In genomic region chr4:26020083-26020668, GRCh38 we compare ENCODE assay signal across 12 cellular contexts.
A peak's percentile ranks its signal among the peaks of the same experiment; 100 is the strongest.
DNase-seq lines count a peak whose midpoint lies in the region; ATAC-seq and TF ChIP-seq lines count a peak whose summit lies in the region.
"Had no signal": no experiment of that assay in that cellular context is flagged by ENCODE, and none has a peak within 500 bp of the region (broad histone marks: within the 10 kb centered on the region; RNA-seq: fewer than 3 reads in every experiment).

No MANE protein-coding gene starts in this region.

- H3K4me1 Mint-ChIP-seq in CD4-positive, alpha-beta memory T cell, result peaks cover 0 to 8% (median 1%) of the 10 kb centered on the region in 4 donors
- H3K4me1 Mint-ChIP-seq in activated T-helper 1 cell treated with anti-CD3 and anti-CD28 coated beads, Interleukin-12 subunit alpha, Interleukin-12 subunit beta, Interleukin-2, Interleukin-4 antibody, amounts not matched to agents 30 ng/mL and 10 ng/mL and 1 ng/mL, durations not matched to agents 14 hours and 24 hours and 36 hours (ENCODE audit: low read depth), result peaks cover 21% of the 10 kb centered on the region
- peaks cover 25% of the 10 kb centered on the region for H3K4me1 Mint-ChIP-seq in mesothelial cell of epicardium

- ATAC-seq in GM21447 (IDR thresholded peaks at IDR 0.05; ENCODE audit: unreplicated experiment) (no peak), gastrocnemius medialis (no peak)

- POLR2A ChIA-PET in CD4-positive, alpha-beta memory T cell (lab: Charles Lee; ENCODE audit: partially characterized antibody), result no interaction called here

- H3K27me3 ChIP-seq in CD4-positive, alpha-beta memory T cell (ENCODE audit: insufficient read depth, low read length), result no peaks in the 10 kb centered on the region
- H3K27me3 ChIP-seq in MG63, result no peaks in the 10 kb centered on the region
- H3K27me3 ChIP-seq in spleen (replicated peaks in 1 of 7), result peaks cover 0 to 10% (median 0%) of the 10 kb centered on the region in 7 donors
- H3K27me3 ChIP-seq in gastrocnemius medialis, result no peaks in the 10 kb centered on the region

- H3K4me3 Mint-ChIP-seq in CD4-positive, alpha-beta memory T cell, result peak overlapping the region; percentile 66 to 87 (median 81)
- H3K4me3 Mint-ChIP-seq in activated T-helper 1 cell treated with anti-CD3 and anti-CD28 coated beads, Interleukin-12 subunit alpha, Interleukin-12 subunit beta, Interleukin-2, Interleukin-4 antibody, amounts not matched to agents 30 ng/mL and 10 ng/mL and 1 ng/mL, durations not matched to agents 14 hours and 24 hours and 36 hours, result no peak overlapping the region
- H3K4me3 Mint-ChIP-seq in mesothelial cell of epicardium, result no peak overlapping the region
- H3K4me3 Mint-ChIP-seq: T-helper 1 cell treated with Interleukin-12 subunit alpha and Interleukin-12 subunit beta and Interleukin-4 antibody, amounts not matched to agents 30 μg/mL and 1 μg/mL, for 36 hours had no signal

- TF ChIP-seq CTCF in mesothelial cell of epicardium (IDR thresholded peaks at IDR 0.05; ENCODE audit: unreplicated experiment), result no peak
- TF ChIP-seq CTCF in spleen (IDR thresholded peaks at IDR 0.05 in 8 of 11, conservative IDR thresholded peaks at IDR 0.05 in 3 of 11), result no peak
- no peak for TF ChIP-seq CTCF in gastrocnemius medialis (IDR thresholded peaks at IDR 0.05 in 4 of 5, conservative IDR thresholded peaks at IDR 0.05 in 1 of 5)

- H3K36me3 ChIP-seq in CD4-positive, alpha-beta memory T cell (ENCODE audit: insufficient read depth, low read length), result no peaks in the 10 kb centered on the region
- H3K36me3 ChIP-seq in MG63, result no peaks in the 10 kb centered on the region
- no peaks in the 10 kb centered on the region for H3K36me3 ChIP-seq in spleen
- H3K36me3 ChIP-seq in gastrocnemius medialis, result no peaks in the 10 kb centered on the region
- H3K36me3 ChIP-seq: HAP-1 had no signal

- no peaks in the 10 kb centered on the region for H3K4me1 ChIP-seq in CD4-positive, alpha-beta memory T cell (ENCODE audit: insufficient read depth, low read length)
- H3K4me1 ChIP-seq in spleen (no peaks in the 10 kb centered on the region), gastrocnemius medialis (peaks cover 4 to 9% of the 10 kb centered on the region in 2 donors)
- H3K4me1 ChIP-seq: HAP-1 had no signal

- no peak overlapping the region for H3K27ac ChIP-seq in CD4-positive, alpha-beta memory T cell (ENCODE audit: low read depth, low read length)
- H3K27ac ChIP-seq in spleen, result peak overlapping the region in 1 of 8 donors; percentile 54
- H3K27ac ChIP-seq in gastrocnemius medialis, result no peak overlapping the region
- H3K27ac ChIP-seq: KMS-11 had no signal

- H3K27me3 Mint-ChIP-seq in CD4-positive, alpha-beta memory T cell, result peaks cover 7 to 8% of the 10 kb centered on the region in 2 donors
- H3K27me3 Mint-ChIP-seq in activated T-helper 1 cell treated with anti-CD3 and anti-CD28 coated beads, Interleukin-12 subunit alpha, Interleukin-12 subunit beta, Interleukin-2, Interleukin-4 antibody, amounts not matched to agents 30 ng/mL and 10 ng/mL and 1 ng/mL, durations not matched to agents 14 hours and 24 hours and 36 hours (ENCODE audit: insufficient read depth), result peaks cover 9% of the 10 kb centered on the region
- peaks cover 15% of the 10 kb centered on the region for H3K27me3 Mint-ChIP-seq in mesothelial cell of epicardium (ENCODE audit: low read depth)

- in situ Hi-C loops in gastrocnemius medialis (cut with MboI; ENCODE audit: low sequenced_read_pairs in 4 of 4), result no loop called here

- peak in 4 of 5 donors; percentile 1 to 13 (median 5) for DNase-seq in CD4-positive, alpha-beta memory T cell
- DNase-seq in MG63, result peak; percentile 52
- DNase-seq in activated T-helper 1 cell treated with anti-CD3 and anti-CD28 coated beads, Interleukin-12 subunit alpha, Interleukin-12 subunit beta, Interleukin-2, Interleukin-4 antibody, amounts not matched to agents 30 ng/mL and 10 ng/mL and 1 ng/mL, durations not matched to agents 14 hours and 24 hours and 36 hours (ENCODE audit: low spot score), result no peak
- DNase-seq in mesothelial cell of epicardium (ENCODE audit: low spot score in 2 of 2, unreplicated experiment in 2 of 2), result no peak
- no peak for DNase-seq in spleen
- DNase-seq in GOT3 (lab: John Stamatoyannopoulos, UW), result no peak
- DNase-seq in gastrocnemius medialis, result no peak

- no peaks in the 10 kb centered on the region for H3K36me3 Mint-ChIP-seq in CD4-positive, alpha-beta memory T cell
- H3K36me3 Mint-ChIP-seq in activated T-helper 1 cell treated with anti-CD3 and anti-CD28 coated beads, Interleukin-12 subunit alpha, Interleukin-12 subunit beta, Interleukin-2, Interleukin-4 antibody, amounts not matched to agents 30 ng/mL and 10 ng/mL and 1 ng/mL, durations not matched to agents 14 hours and 24 hours and 36 hours (ENCODE audit: low read depth), result no peaks in the 10 kb centered on the region
- H3K36me3 Mint-ChIP-seq in mesothelial cell of epicardium, result no peaks in the 10 kb centered on the region

- H3K4me3 ChIP-seq in CD4-positive, alpha-beta memory T cell (ENCODE audit: low read length in 2 of 2), result no peak overlapping the region
- no peak overlapping the region for H3K4me3 ChIP-seq in MG63
- H3K4me3 ChIP-seq in spleen, result peak overlapping the region in 1 of 8 donors; percentile 43
- H3K4me3 ChIP-seq in gastrocnemius medialis, result no peak overlapping the region
- H3K4me3 ChIP-seq: coronary artery, HAP-1 had no signal

- H3K9me3 Mint-ChIP-seq in CD4-positive, alpha-beta memory T cell, result no peaks in the 10 kb centered on the region
- peaks cover 6% of the 10 kb centered on the region for H3K9me3 Mint-ChIP-seq in activated T-helper 1 cell treated with anti-CD3 and anti-CD28 coated beads, Interleukin-12 subunit alpha, Interleukin-12 subunit beta, Interleukin-2, Interleukin-4 antibody, amounts not matched to agents 30 ng/mL and 10 ng/mL and 1 ng/mL, durations not matched to agents 14 hours and 24 hours and 36 hours
- no peaks in the 10 kb centered on the region for H3K9me3 Mint-ChIP-seq in mesothelial cell of epicardium
- H3K9me3 Mint-ChIP-seq: T-helper 1 cell treated with Interleukin-12 subunit alpha and Interleukin-12 subunit beta and Interleukin-4 antibody, amounts not matched to agents 30 μg/mL and 1 μg/mL, for 36 hours had no signal

- intact Hi-C loops in CD4-positive, alpha-beta memory T cell (cut with micrococcal nuclease), result no loop called here
- intact Hi-C loops in activated T-helper 1 cell treated with anti-CD3 and anti-CD28 coated beads, Interleukin-12 subunit alpha, Interleukin-12 subunit beta, Interleukin-2, Interleukin-4 antibody, amounts not matched to agents 30 ng/mL and 10 ng/mL and 1 ng/mL, durations not matched to agents 14 hours and 24 hours and 36 hours (cut with micrococcal nuclease), result loop anchor here (1.0 to 10.0 kb wide), 7 partner anchors 11 to 565 kb away; partner anchors contain the start of gene TBC1D19
- intact Hi-C loops in spleen (cut with DNase I; ENCODE audit: low total_unique reads), result no loop called here
- intact Hi-C loops in gastrocnemius medialis (cut with DNase I; ENCODE audit: low total_unique reads), result no loop called here

- 50 to 58% (median 52%) methylated on average over 10 of the region's 10 CpGs for WGBS in spleen, 5 donors

- H3K27ac Mint-ChIP-seq in CD4-positive, alpha-beta memory T cell, result peak overlapping the region in 4 of 7 donors; percentile 10 to 74 (median 32)
- peak overlapping the region; percentile 18 for H3K27ac Mint-ChIP-seq in activated T-helper 1 cell treated with anti-CD3 and anti-CD28 coated beads, Interleukin-12 subunit alpha, Interleukin-12 subunit beta, Interleukin-2, Interleukin-4 antibody, amounts not matched to agents 30 ng/mL and 10 ng/mL and 1 ng/mL, durations not matched to agents 14 hours and 24 hours and 36 hours
- H3K27ac Mint-ChIP-seq in mesothelial cell of epicardium, result peak overlapping the region; percentile 19
- H3K27ac Mint-ChIP-seq: T-helper 1 cell treated with Interleukin-12 subunit alpha and Interleukin-12 subunit beta and Interleukin-4 antibody, amounts not matched to agents 30 μg/mL and 1 μg/mL, for 36 hours had no signal

- CTCF ChIA-PET in CD4-positive, alpha-beta memory T cell (lab: Charles Lee; ENCODE audit: partially characterized antibody), result no interaction called here

- TF ChIP-seq POLR2A in spleen (IDR thresholded peaks at IDR 0.05), result no peak
- TF ChIP-seq POLR2A in gastrocnemius medialis (IDR thresholded peaks at IDR 0.05), result no peak

- no peaks in the 10 kb centered on the region for H3K9me3 ChIP-seq in CD4-positive, alpha-beta memory T cell (ENCODE audit: control insufficient read depth in 1 of 2, low read length in 2 of 2)
- H3K9me3 ChIP-seq in MG63 (no peaks in the 10 kb centered on the region), spleen (no peaks in the 10 kb centered on the region), gastrocnemius medialis (no peaks in the 10 kb centered on the region)
- H3K9me3 ChIP-seq: HAP-1 had no signal

Comparison
In these comparisons a context has a peak if more than half of its experiments do, and no peak if none do; other contexts are left out.
1. DNase-seq: peak in CD4-positive, alpha-beta memory T cell (4 of 5) and MG63 (single experiment); none in activated T-helper 1 cell treated with anti-CD3 and anti-CD28 coated beads, Interleukin-12 subunit alpha, Interleukin-12 subunit beta, Interleukin-2, Interleukin-4 antibody, amounts not matched to agents 30 ng/mL and 10 ng/mL and 1 ng/mL, durations not matched to agents 14 hours and 24 hours and 36 hours (single experiment), mesothelial cell of epicardium (0 of 2), spleen (single experiment), GOT3 (single experiment) and gastrocnemius medialis (0 of 2).
2. H3K4me3 Mint-ChIP-seq: peak in CD4-positive, alpha-beta memory T cell (8 of 8); none in activated T-helper 1 cell treated with anti-CD3 and anti-CD28 coated beads, Interleukin-12 subunit alpha, Interleukin-12 subunit beta, Interleukin-2, Interleukin-4 antibody, amounts not matched to agents 30 ng/mL and 10 ng/mL and 1 ng/mL, durations not matched to agents 14 hours and 24 hours and 36 hours (single experiment) and mesothelial cell of epicardium (single experiment).
3. Peak in every context shown above with its lines, with median percentiles within 50 percentile points of each other: H3K27ac Mint-ChIP-seq.